Comparison of ENCODE assay signal across 18 cellular contexts in the genomic region with DNA sequence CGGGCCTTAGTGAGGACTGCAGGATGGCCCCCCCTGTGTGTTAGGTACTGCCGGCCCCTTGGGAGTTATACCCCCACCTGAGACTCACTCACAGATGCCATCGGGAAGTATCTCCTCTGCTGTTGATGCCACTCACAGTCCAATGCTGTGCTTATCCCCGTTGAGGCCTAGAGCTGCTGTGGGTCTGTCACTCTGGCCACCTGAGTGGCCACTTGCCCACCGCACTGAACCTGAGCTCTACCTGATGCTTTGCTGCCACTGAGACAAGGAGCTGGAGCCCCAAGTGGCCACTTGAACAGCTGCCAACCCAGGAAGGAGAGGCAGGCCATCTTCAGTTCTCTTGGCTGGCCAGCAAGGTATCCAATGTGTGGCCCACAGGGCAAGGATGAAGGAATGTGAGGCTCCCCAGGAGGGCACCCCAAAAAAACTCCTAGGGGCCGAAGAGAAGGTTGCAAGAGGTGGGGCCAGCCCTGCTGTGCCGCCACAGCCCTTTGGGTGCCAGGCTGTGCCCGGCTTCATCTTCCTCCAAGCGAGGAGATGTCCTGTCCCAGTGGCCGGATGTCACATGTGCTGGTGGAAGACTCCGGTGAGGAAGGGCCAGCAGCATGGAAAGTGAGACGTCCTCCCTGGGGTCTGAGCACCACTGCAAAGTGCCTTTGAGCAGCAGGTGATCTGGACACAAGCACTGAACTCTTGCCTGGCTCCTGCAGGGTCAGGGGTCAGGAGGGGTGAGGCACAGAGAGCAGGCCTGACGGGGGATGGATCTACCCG. TPM values are rescaled to one million over a fixed set of nuclear protein-coding genes. Genes with fewer than 3 reads are reported as not detected.
DNase-seq lines count a peak whose midpoint lies in the region; ATAC-seq, FAIRE-seq and TF ChIP-seq lines count a peak whose summit lies in the region.
"Had no signal": no experiment of that assay in that cellular context is flagged by ENCODE, and none has a peak within 500 bp of the region (broad histone marks: within the 10 kb centered on the region; RNA-seq: fewer than 3 reads in every experiment).

No MANE protein-coding gene starts in this region.

- H3K9me1 ChIP-seq in K562 (ENCODE audit: control insufficient read depth, insufficient read depth, low read length), result peaks cover 3% of the 10 kb centered on the region

- H2BK5ac ChIP-seq in neuronal stem cell (ENCODE audit: low read length), result no peak overlapping the region

- H2AK5ac ChIP-seq in neuronal stem cell (ENCODE audit: low read depth, low read length), result no peak overlapping the region

- in situ Hi-C loops in K562 (cut with MboI), result no loop called here

- no peak for TF ChIP-seq POLR2A in K562 (conservative IDR thresholded peaks at IDR 0.05)

- no peak overlapping the region for H3K4me2 ChIP-seq in K562 (ENCODE audit: insufficient read depth, low read length)
- H3K4me2 ChIP-seq in neuronal stem cell (ENCODE audit: insufficient read depth, low read length, poor library complexity, severe bottlenecking), result no peak overlapping the region

- no peak overlapping the region for H2BK15ac ChIP-seq in neuronal stem cell (ENCODE audit: low read length)

- H3K27me3 ChIP-seq in K562 (ENCODE audit: control insufficient read depth in 2 of 2, insufficient read depth in 2 of 2, low read length in 2 of 2), result peaks cover 8 to 33% of the 10 kb centered on the region in 2 experiments; a peak in 3 of 5 replicates
- H3K27me3 ChIP-seq in neuronal stem cell (ENCODE audit: control insufficient read depth in 3 of 3, insufficient read depth in 3 of 3, low read depth in 1 of 3, low read length in 3 of 3), result peaks cover 0 to 45% (median 0%) of the 10 kb centered on the region in 3 experiments

- H3K18ac ChIP-seq in neuronal stem cell (ENCODE audit: low read length), result peak overlapping the region; percentile 54

- CTCF ChIA-PET in K562 (lab: Yijun Ruan, JAX; ENCODE audit: low intra/inter-chr PET ratio), result no interaction called here

- H2AFZ ChIP-seq in K562 (ENCODE audit: low read depth, low read length), result no peak overlapping the region
- no peak overlapping the region for H2AFZ ChIP-seq in neuronal stem cell (ENCODE audit: low read length)

- H3K4me1 ChIP-seq in K562 (replicated peaks in 1 of 2; ENCODE audit: control insufficient read depth in 2 of 2, insufficient read depth in 2 of 2, low read length in 2 of 2), result peaks cover 31 to 58% of the 10 kb centered on the region in 2 experiments; a peak in 4 of 5 replicates
- peaks cover 16 to 19% of the 10 kb centered on the region in 2 donors for H3K4me1 ChIP-seq in neuronal stem cell (ENCODE audit: control insufficient read depth in 2 of 2, insufficient read depth in 1 of 2, low read depth in 1 of 2, low read length in 2 of 2)

- 33% methylated on average over 14 of the region's 14 CpGs for WGBS in K562 (ENCODE audit: insufficient coverage, low coverage, missing lambda C conversion rate)
- WGBS in neuronal stem cell (ENCODE audit: extremely low coverage in 2 of 2, insufficient read length in 2 of 2, insufficient replicate concordance in 1 of 2), 2 donors, result no CpG with 5 or more reads among the region's 14 CpGs

- no TSS peak for BruUV-seq in K562 (replicated peaks; lab: Mats Ljungman, UMichigan)

- no peak overlapping the region for H3K23ac ChIP-seq in neuronal stem cell (ENCODE audit: low read depth, low read length, poor library complexity)

- no peaks in the 10 kb centered on the region for H3K79me1 ChIP-seq in neuronal stem cell (ENCODE audit: low read depth, low read length)

- TF ChIP-seq CTCF in GM12872 (IDR thresholded peaks at IDR 0.05; ENCODE audit: insufficient read depth, low read depth, low read length) (0 out of 3 replicates have a peak, but pooled peaks have one; percentile 1), K562 (IDR thresholded peaks at IDR 0.05 in 2 of 3, conservative IDR thresholded peaks at IDR 0.05 in 1 of 3; ENCODE audit: insufficient read depth in 2 of 3, low read depth in 1 of 3, low read length in 3 of 3) (no peak)

- ATAC-seq in Right ventricle myocardium superior (ENCODE audit: poor library complexity) (no peak), K562 (no peak), GM18520 (IDR thresholded peaks at IDR 0.05; ENCODE audit: unreplicated experiment) (no peak), HG02973 (IDR thresholded peaks at IDR 0.05; ENCODE audit: unreplicated experiment) (no peak)

- H2BK12ac ChIP-seq in neuronal stem cell (ENCODE audit: low read length), result no peak overlapping the region

- TF ChIP-seq EP300 in K562 (IDR thresholded peaks at IDR 0.05; ENCODE audit: low read length), result no peak

- H3K79me2 ChIP-seq in K562 (ENCODE audit: control insufficient read depth, insufficient read depth, low read length), result no peaks in the 10 kb centered on the region

- H4K91ac ChIP-seq in neuronal stem cell (ENCODE audit: low read depth, low read length, poor library complexity), result no peak overlapping the region

- POLR2A ChIA-PET in K562 (lab: Yijun Ruan, JAX), result no interaction called here

- peaks cover 3% of the 10 kb centered on the region; the same call in 1 of the 2 replicates for H4K20me1 ChIP-seq in K562 (replicated peaks; ENCODE audit: control insufficient read depth, insufficient read depth, low read length)

- H3K27ac ChIP-seq in K562 (ENCODE audit: extremely low read depth, low read depth, low read length) (no peak overlapping the region), neuronal stem cell (replicated peaks; ENCODE audit: low read length) (no peak overlapping the region)

- H3K36me3 ChIP-seq in K562 (ENCODE audit: control insufficient read depth, insufficient read depth, low read length) (no peaks in the 10 kb centered on the region), neuronal stem cell (replicated peaks in 1 of 2; ENCODE audit: control insufficient read depth in 2 of 2, insufficient read depth in 2 of 2, low read length in 2 of 2) (no peaks in the 10 kb centered on the region)

- peak overlapping the region in 1 of 2 experiments; percentile 24; a peak in 1 of 4 replicates for H3K9ac ChIP-seq in K562 (ENCODE audit: insufficient read depth in 1 of 2, low read depth in 2 of 2, low read length in 2 of 2)
- no peak overlapping the region for H3K9ac ChIP-seq in neuronal stem cell (ENCODE audit: low read depth, low read length, poor library complexity)

- H2BK120ac ChIP-seq in neuronal stem cell (ENCODE audit: low read depth, low read length), result peak overlapping the region; percentile 23

- TF ChIP-seq RAD21 in K562 (CRISPR knock-in tag; conservative IDR thresholded peaks at IDR 0.05 in 1 of 2, IDR thresholded peaks at IDR 0.05 in 1 of 2), result no peak

- no peak overlapping the region for H4K8ac ChIP-seq in neuronal stem cell (ENCODE audit: low read depth, low read length)

- H3K4me3 ChIP-seq in K562 (no peak overlapping the region), neuronal stem cell (ENCODE audit: low read length in 2 of 2) (no peak overlapping the region)

- H3K4ac ChIP-seq in neuronal stem cell (ENCODE audit: low read length), result peak overlapping the region; percentile 32

- H3K9me3 ChIP-seq in K562 (replicated peaks; ENCODE audit: control insufficient read depth, insufficient read depth, low read depth, low read length) (no peaks in the 10 kb centered on the region), neuronal stem cell (replicated peaks in 1 of 2; ENCODE audit: control insufficient read depth in 2 of 2, insufficient read depth in 1 of 2, low read depth in 1 of 2, low read length in 2 of 2) (no peaks in the 10 kb centered on the region)

- FAIRE-seq in K562 (lab: Jason Lieb, UNC), result no peak
- FAIRE-seq: A204.1 had no signal

- DNase-seq in Right ventricle myocardium superior (peak; percentile 10), cardiac septum (ENCODE audit: low spot score) (no peak), K562 (ENCODE audit: extremely low read depth in 1 of 4, low spot score in 3 of 4) (no peak), neuronal stem cell (ENCODE audit: low spot score) (no peak)
- DNase-seq in stimulated activated CD4-positive, alpha-beta T cell treated with anti-CD3 and anti-CD28 coated beads, Interleukin-2, amount 100 ng/mL, for 24 hours, result no peak
- DNase-seq: EL; H9; NCI-H1105 treated with DMSO at 0.1 percent for 48 hours; NCI-H1930; NCI-H2171; NCI-H446; NCI-H69; NK-92 treated with Interleukin-12 subunit alpha and Interleukin-12 subunit beta, amount 100 ng/mL, for 24 hours; SIG-M5 had no signal

- intact Hi-C loops in Right ventricle myocardium superior (cut with DNase I), result no loop called here
- intact Hi-C loops in cardiac septum (cut with DNase I), result no loop called here
- intact Hi-C loops in K562 (cut with micrococcal nuclease), result no loop called here

- H3K14ac ChIP-seq in neuronal stem cell (ENCODE audit: low read length), result peak overlapping the region; percentile 76

TF ChIP-seq in K562, 482 proteins besides CTCF, POLR2A, EP300 and RAD21:
- TF ChIP-seq NR2C2 (CRISPR knock-in tag; IDR thresholded peaks at IDR 0.05), result 0 out of 2 replicates have a peak, but pooled peaks have one; percentile 41
- no peak for TF ChIP-seq NR2C2 (tag; IDR thresholded peaks at IDR 0.05)
- no peak for TF ChIP-seq RUNX1 (IDR thresholded peaks at IDR 0.05; ENCODE audit: low read depth)
TF ChIP-seq in K562: peak in this region for 1.

RNA-seq across cellular contexts. Expression of a gene that starts 29.5 kb away (rescaled TPM):
- total RNA-seq in Right ventricle myocardium superior (81.9 TPM), cardiac septum (46.9 TPM), K562 (2014; rRNA removed) (27.9 and 28.4 TPM in 2 replicates), K562 (2014; rRNA removed; fragmentation: Illumina TruSeq; extraction: Trizol) (25.4 and 28.4 TPM in 2 replicates), K562 (2015; rRNA removed; fragmentation: Illumina TruSeq; extraction: Trizol) (13.4 and 15.8 TPM in 2 replicates), K562 (2021) (32.8 and 33.0 TPM in 2 replicates)
- 50.4 and 99.7 TPM in 2 replicates for total RNA-seq in K562 (2011; cell fraction: chromatin; rRNA removed; ENCODE audit: low replicate concordance)
- 29.4 and 29.6 TPM in 2 replicates for total RNA-seq in K562 (2011; cell fraction: nucleolus; rRNA removed)
- total RNA-seq in K562 (2011; cell fraction: nucleoplasm; rRNA removed), result 45.9 and 53.0 TPM in 2 replicates
- polyA plus RNA-seq in K562 (2011; rRNA removed) (36.7 and 49.3 TPM in 2 replicates), K562 (2014; fragmentation: Illumina TruSeq; extraction: Trizol) (24.9 and 34.9 TPM in 2 replicates), K562 (2014; fragmentation: Nextera tagmentation; extraction: Ambion mirVana) (10 to 100 TPM; 11.3 to 18.1 TPM), K562 (2014; rRNA removed) (33.0 and 36.9 TPM in 2 replicates)
- 11.9 and 21.9 TPM in 2 replicates for polyA plus RNA-seq in K562 (2011; cell fraction: cytosol; rRNA removed)
- polyA plus RNA-seq in K562 (2011; cell fraction: nucleus; rRNA removed), result 58.9 and 69.0 TPM in 2 replicates
- 23.1 and 24.6 TPM in 2 replicates for polyA plus RNA-seq in K562 (2012)
- polyA minus RNA-seq in K562 (2011; rRNA and poly(A)+ RNA removed), result 27.2 and 35.6 TPM in 2 replicates
- 12.0 and 18.8 TPM in 2 replicates for polyA minus RNA-seq in K562 (2011; cell fraction: cytosol; rRNA and poly(A)+ RNA removed)
- polyA minus RNA-seq in K562 (2011; cell fraction: nucleus; rRNA and poly(A)+ RNA removed), result 13.5 and 22.7 TPM in 2 replicates
- 40.9 TPM for polyA plus RNA-seq in neuronal stem cell (2013, experiment 1 of 2)
- 42.6 TPM for polyA plus RNA-seq in neuronal stem cell (2013, experiment 2 of 2)
